9 cellular contexts compared by ENCODE assay signal in genomic region chr4:139740121-139740520, GRCh38.
DNase-seq lines count a peak whose midpoint lies in the region; ATAC-seq, FAIRE-seq and TF ChIP-seq lines count a peak whose summit lies in the region.
"Had no signal": no experiment of that assay in that cellular context is flagged by ENCODE, and none has a peak within 500 bp of the region (broad histone marks: within the 10 kb centered on the region; RNA-seq: fewer than 3 reads in every experiment).

No MANE protein-coding gene starts in this region.

- H3K27me3 Mint-ChIP-seq in astrocyte (ENCODE audit: low read depth, unreplicated experiment) (no peaks in the 10 kb centered on the region), natural killer cell (ENCODE audit: low read depth in 2 of 2) (peaks cover 0 to 13% of the 10 kb centered on the region in 2 donors)
- peaks cover 19 to 38% (median 27%) of the 10 kb centered on the region in 5 donors for H3K27me3 Mint-ChIP-seq in naive thymus-derived CD4-positive, alpha-beta T cell

- POLR2A ChIA-PET in naive thymus-derived CD4-positive, alpha-beta T cell (lab: Charles Lee), result no interaction called here

- TF ChIP-seq CTCF in C4-2B (conservative IDR thresholded peaks at IDR 0.05) (no peak), astrocyte (IDR thresholded peaks at IDR 0.05; ENCODE audit: insufficient read depth, low read depth, low read length) (no peak), foreskin fibroblast (IDR thresholded peaks at IDR 0.05; ENCODE audit: low read depth, low read length) (no peak), natural killer cell (IDR thresholded peaks at IDR 0.05) (no peak)

- no peaks in the 10 kb centered on the region for H3K36me3 ChIP-seq in astrocyte (ENCODE audit: insufficient read depth, low read length)
- H3K36me3 ChIP-seq in naive thymus-derived CD4-positive, alpha-beta T cell (ENCODE audit: control insufficient read depth in 2 of 3, insufficient read depth in 3 of 3, low read length in 3 of 3), result no peaks in the 10 kb centered on the region

- H3K27me3 ChIP-seq in astrocyte (ENCODE audit: insufficient read depth, low read length), result no peaks in the 10 kb centered on the region
- H3K27me3 ChIP-seq in naive thymus-derived CD4-positive, alpha-beta T cell (ENCODE audit: control insufficient read depth in 2 of 2, insufficient read depth in 2 of 2, low read length in 2 of 2), result no peaks in the 10 kb centered on the region

- no peaks in the 10 kb centered on the region for H3K79me2 ChIP-seq in astrocyte (ENCODE audit: insufficient read depth, low read length)

- H3K27ac ChIP-seq in C4-2B, result peak overlapping the region; percentile 89
- H3K27ac ChIP-seq in astrocyte (ENCODE audit: low read depth, low read length), result no peak overlapping the region
- no peak overlapping the region for H3K27ac ChIP-seq in naive thymus-derived CD4-positive, alpha-beta T cell (ENCODE audit: low read depth, low read length)

- no peaks in the 10 kb centered on the region for H3K36me3 Mint-ChIP-seq in astrocyte (ENCODE audit: low read depth, unreplicated experiment)
- H3K36me3 Mint-ChIP-seq in naive thymus-derived CD4-positive, alpha-beta T cell, result no peaks in the 10 kb centered on the region
- no peaks in the 10 kb centered on the region for H3K36me3 Mint-ChIP-seq in natural killer cell
- H3K36me3 Mint-ChIP-seq: CD4-positive, alpha-beta memory T cell had no signal

- no peaks in the 10 kb centered on the region for H4K20me1 ChIP-seq in astrocyte (ENCODE audit: insufficient read depth, low read length)

- CTCF ChIA-PET in naive thymus-derived CD4-positive, alpha-beta T cell (lab: Charles Lee), result interaction anchor here (0.5 kb wide), 1 partner anchor 1558 kb away, joined by 3 read pairs; no protein-coding TSS in a partner anchor

- H3K4me2 ChIP-seq in astrocyte (ENCODE audit: low read length), result peak overlapping the region; percentile 35

- H3K4me3 ChIP-seq in astrocyte (ENCODE audit: insufficient read depth, low read depth, low read length), result no peak overlapping the region
- no peak overlapping the region for H3K4me3 ChIP-seq in naive thymus-derived CD4-positive, alpha-beta T cell (ENCODE audit: low read length)
- H3K4me3 ChIP-seq in foreskin fibroblast (ENCODE audit: low read depth in 1 of 2, low read length in 2 of 2), result no peak overlapping the region

- H3K9ac ChIP-seq in astrocyte (ENCODE audit: low read length), result no peak overlapping the region

- H2AFZ ChIP-seq in astrocyte (ENCODE audit: low read depth, low read length), result no peak overlapping the region

- H3K9me3 ChIP-seq in astrocyte (ENCODE audit: insufficient read depth, low read depth, low read length), result no peaks in the 10 kb centered on the region
- no peaks in the 10 kb centered on the region for H3K9me3 ChIP-seq in naive thymus-derived CD4-positive, alpha-beta T cell (ENCODE audit: control insufficient read depth in 2 of 3, low read length in 3 of 3)

- FAIRE-seq in astrocyte (lab: Jason Lieb, UNC), result no peak

- H3K9me3 Mint-ChIP-seq in astrocyte (ENCODE audit: unreplicated experiment) (no peaks in the 10 kb centered on the region), natural killer cell (no peaks in the 10 kb centered on the region)
- no peaks in the 10 kb centered on the region for H3K9me3 Mint-ChIP-seq in naive thymus-derived CD4-positive, alpha-beta T cell
- H3K9me3 Mint-ChIP-seq: CD4-positive, alpha-beta memory T cell had no signal

- intact Hi-C loops in sciatic nerve (cut with DNase I), result no loop called here
- intact Hi-C loops in naive thymus-derived CD4-positive, alpha-beta T cell (cut with micrococcal nuclease), result no loop called here
- intact Hi-C loops in natural killer cell (cut with micrococcal nuclease), result no loop called here

- H3K4me3 Mint-ChIP-seq in astrocyte (ENCODE audit: unreplicated experiment) (no peak overlapping the region), natural killer cell (no peak overlapping the region)
- no peak overlapping the region for H3K4me3 Mint-ChIP-seq in naive thymus-derived CD4-positive, alpha-beta T cell
- H3K4me3 Mint-ChIP-seq: CD4-positive, alpha-beta memory T cell had no signal

- peak; percentile 26 for ATAC-seq in sciatic nerve
- ATAC-seq in naive thymus-derived CD4-positive, alpha-beta T cell, result no peak
- no peak for ATAC-seq in GM21825 (IDR thresholded peaks at IDR 0.05; ENCODE audit: unreplicated experiment)
- ATAC-seq in natural killer cell, result no peak

- peaks cover 19% of the 10 kb centered on the region for H3K4me1 ChIP-seq in astrocyte (ENCODE audit: insufficient read depth, low read length)
- peaks cover 0 to 5% of the 10 kb centered on the region in 2 donors for H3K4me1 ChIP-seq in naive thymus-derived CD4-positive, alpha-beta T cell (ENCODE audit: control insufficient read depth in 2 of 2, insufficient read depth in 2 of 2, low read length in 2 of 2)

- H3K27ac Mint-ChIP-seq in astrocyte (ENCODE audit: unreplicated experiment) (peak overlapping the region; percentile 29), natural killer cell (no peak overlapping the region)
- no peak overlapping the region for H3K27ac Mint-ChIP-seq in naive thymus-derived CD4-positive, alpha-beta T cell
- H3K27ac Mint-ChIP-seq: CD4-positive, alpha-beta memory T cell had no signal

- DNase-seq in astrocyte (ENCODE audit: low read depth), result no peak
- peak; percentile 47 for DNase-seq in hepatic stellate cell (ENCODE audit: low spot score)
- DNase-seq in sciatic nerve (ENCODE audit: low spot score), result no peak
- DNase-seq in naive thymus-derived CD4-positive, alpha-beta T cell, result no peak
- DNase-seq in foreskin fibroblast, result no peak
- no peak for DNase-seq in natural killer cell
- DNase-seq: CD4-positive, alpha-beta memory T cell had no signal

- H3K4me1 Mint-ChIP-seq in astrocyte (ENCODE audit: low read depth, unreplicated experiment) (peaks cover 19% of the 10 kb centered on the region), natural killer cell (peaks cover 0 to under 1% of the 10 kb centered on the region in 2 donors)
- peaks cover 5 to 9% (median 6%) of the 10 kb centered on the region in 7 donors for H3K4me1 Mint-ChIP-seq in naive thymus-derived CD4-positive, alpha-beta T cell
